In the genomic region with DNA sequence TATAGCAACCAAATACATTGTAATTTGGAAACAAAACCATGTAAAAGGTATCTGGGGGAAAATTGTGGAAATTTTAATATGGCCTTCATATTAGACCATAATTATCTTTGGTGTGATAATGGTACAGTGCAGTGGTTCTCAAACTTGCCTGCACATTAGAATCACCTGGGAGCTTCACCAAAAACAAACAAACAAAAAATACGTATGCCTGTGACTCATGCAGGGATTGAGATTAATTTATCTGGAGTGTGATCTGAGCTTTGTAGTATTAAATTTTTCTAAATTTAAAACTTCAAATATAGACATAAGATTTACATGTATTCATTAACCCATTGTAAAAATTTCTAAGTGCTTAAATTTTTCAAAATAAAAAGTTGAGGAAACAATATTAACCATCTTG, we compare ENCODE assay signal across 29 cellular contexts. TPM values are rescaled to one million over a fixed set of nuclear protein-coding genes. Genes with fewer than 3 reads are reported as not detected.
DNase-seq lines count a peak whose midpoint lies in the region; ATAC-seq and TF ChIP-seq lines count a peak whose summit lies in the region.
"Had no signal": no experiment of that assay in that cellular context is flagged by ENCODE, and none has a peak within 500 bp of the region (broad histone marks: within the 10 kb centered on the region; RNA-seq: fewer than 3 reads in every experiment).

No MANE protein-coding gene starts in this region.

- H3K27me3 Mint-ChIP-seq in CD8-positive, alpha-beta memory T cell, result no peaks in the 10 kb centered on the region
- no peaks in the 10 kb centered on the region for H3K27me3 Mint-ChIP-seq in activated CD8-positive, alpha-beta T cell treated with anti-CD3 and anti-CD28 coated beads for 36 hours
- no peaks in the 10 kb centered on the region for H3K27me3 Mint-ChIP-seq in activated CD4-positive, alpha-beta memory T cell treated with anti-CD3 and anti-CD28 coated beads for 36 hours
- H3K27me3 Mint-ChIP-seq: activated naive CD8-positive, alpha-beta T cell treated with anti-CD3 and anti-CD28 coated beads, Interleukin-2, amount 10 ng/mL, durations not matched to agents 7 days and 5 days; activated T-cell treated with anti-CD3 and anti-CD28 coated beads, Interleukin-2, amount 50 U/mL, for 24 hours; stimulated activated memory B cell treated with anti-CD40 and anti-IgM and Interleukin-4, amounts not matched to agents 10 μg/mL and 1 μg/mL and 100 μg/mL, for 72 hours had no signal

- peak; percentile 49; the same call in 1 of the 2 replicates for ATAC-seq in PC-3
- no peak for ATAC-seq in activated CD8-positive, alpha-beta T cell treated with anti-CD3 and anti-CD28 coated beads for 36 hours
- ATAC-seq: heart left ventricle; lower lobe of right lung; stimulated activated memory B cell treated with anti-CD40 and anti-IgM and Interleukin-4, amounts not matched to agents 10 μg/mL and 1 μg/mL and 100 μg/mL, for 72 hours had no signal

- H3K4me3 Mint-ChIP-seq in CD8-positive, alpha-beta memory T cell, result no peak overlapping the region
- no peak overlapping the region for H3K4me3 Mint-ChIP-seq in activated CD8-positive, alpha-beta T cell treated with anti-CD3 and anti-CD28 coated beads for 36 hours
- H3K4me3 Mint-ChIP-seq in activated CD4-positive, alpha-beta memory T cell treated with anti-CD3 and anti-CD28 coated beads for 36 hours, result no peak overlapping the region
- H3K4me3 Mint-ChIP-seq: activated naive CD8-positive, alpha-beta T cell treated with anti-CD3 and anti-CD28 coated beads, Interleukin-2, amount 10 ng/mL, durations not matched to agents 7 days and 5 days; activated T-cell treated with anti-CD3 and anti-CD28 coated beads, Interleukin-2, amount 50 U/mL, for 24 hours; stimulated activated memory B cell treated with anti-CD40 and anti-IgM and Interleukin-4, amounts not matched to agents 10 μg/mL and 1 μg/mL and 100 μg/mL, for 72 hours; T-helper 1 cell treated with Interleukin-12 subunit alpha and Interleukin-12 subunit beta and Interleukin-4 antibody, amounts not matched to agents 30 μg/mL and 1 μg/mL, for 36 hours had no signal

- no peak overlapping the region for H3K27ac Mint-ChIP-seq in CD8-positive, alpha-beta memory T cell
- H3K27ac Mint-ChIP-seq in activated CD8-positive, alpha-beta T cell treated with anti-CD3 and anti-CD28 coated beads for 36 hours, result no peak overlapping the region
- no peak overlapping the region for H3K27ac Mint-ChIP-seq in activated CD4-positive, alpha-beta memory T cell treated with anti-CD3 and anti-CD28 coated beads for 36 hours
- H3K27ac Mint-ChIP-seq: activated naive CD8-positive, alpha-beta T cell treated with anti-CD3 and anti-CD28 coated beads, Interleukin-2, amount 10 ng/mL, durations not matched to agents 7 days and 5 days; activated T-cell treated with anti-CD3 and anti-CD28 coated beads, Interleukin-2, amount 50 U/mL, for 24 hours; stimulated activated memory B cell treated with anti-CD40 and anti-IgM and Interleukin-4, amounts not matched to agents 10 μg/mL and 1 μg/mL and 100 μg/mL, for 72 hours; T-helper 1 cell treated with Interleukin-12 subunit alpha and Interleukin-12 subunit beta and Interleukin-4 antibody, amounts not matched to agents 30 μg/mL and 1 μg/mL, for 36 hours had no signal

- no peaks in the 10 kb centered on the region for H3K27me3 ChIP-seq in CD8-positive, alpha-beta memory T cell (ENCODE audit: insufficient read depth, low read length, poor library complexity, severe bottlenecking)
- H3K27me3 ChIP-seq in PC-3 (ENCODE audit: low read length) (no peaks in the 10 kb centered on the region), osteoblast (ENCODE audit: insufficient read depth, low read length) (no peaks in the 10 kb centered on the region)
- H3K27me3 ChIP-seq: BLaER1, dorsolateral prefrontal cortex, heart left ventricle, sigmoid colon, upper lobe of left lung had no signal

- H3K9ac ChIP-seq in PC-3 (ENCODE audit: low read length), result no peak overlapping the region
- H3K9ac ChIP-seq: BLaER1 had no signal

- no peaks in the 10 kb centered on the region for H3K9me3 Mint-ChIP-seq in CD8-positive, alpha-beta memory T cell
- no peaks in the 10 kb centered on the region for H3K9me3 Mint-ChIP-seq in activated CD8-positive, alpha-beta T cell treated with anti-CD3 and anti-CD28 coated beads for 36 hours
- H3K9me3 Mint-ChIP-seq in activated CD4-positive, alpha-beta memory T cell treated with anti-CD3 and anti-CD28 coated beads for 36 hours, result no peaks in the 10 kb centered on the region
- H3K9me3 Mint-ChIP-seq: activated T-cell treated with anti-CD3 and anti-CD28 coated beads, Interleukin-2, amount 50 U/mL, for 24 hours; stimulated activated memory B cell treated with anti-CD40 and anti-IgM and Interleukin-4, amounts not matched to agents 10 μg/mL and 1 μg/mL and 100 μg/mL, for 72 hours; T-helper 1 cell treated with Interleukin-12 subunit alpha and Interleukin-12 subunit beta and Interleukin-4 antibody, amounts not matched to agents 30 μg/mL and 1 μg/mL, for 36 hours had no signal

- no peaks in the 10 kb centered on the region for H3K36me3 ChIP-seq in CD8-positive, alpha-beta memory T cell (ENCODE audit: insufficient read depth, low read length)
- H3K36me3 ChIP-seq in PC-3 (ENCODE audit: low read depth, low read length) (no peaks in the 10 kb centered on the region), osteoblast (ENCODE audit: insufficient read depth, low read length) (no peaks in the 10 kb centered on the region)
- H3K36me3 ChIP-seq: BLaER1, heart left ventricle, lower lobe of right lung, prostate gland, sigmoid colon, upper lobe of left lung had no signal

- no peaks in the 10 kb centered on the region for H3F3A ChIP-seq in PC-3 (ENCODE audit: low read length, unreplicated experiment)

- no peak for DNase-seq in CD8-positive, alpha-beta memory T cell
- DNase-seq in PC-3 (peak; percentile 43), epithelial cell of esophagus (ENCODE audit: low read depth) (peak; percentile 43), osteoblast (ENCODE audit: insufficient read length, low spot score, missing footprints) (no peak), activated T-cell treated with anti-CD3 and anti-CD28 coated beads for 4 hours (no peak), CD1c-positive myeloid dendritic cell (ENCODE audit: extremely low spot score) (no peak)
- DNase-seq in activated CD8-positive, alpha-beta T cell treated with anti-CD3 and anti-CD28 coated beads for 36 hours, result no peak
- DNase-seq in activated CD4-positive, alpha-beta memory T cell treated with anti-CD3 and anti-CD28 coated beads for 36 hours, result no peak
- DNase-seq: activated CD4-positive, CD25-positive, alpha-beta regulatory T cell treated with anti-CD3 and anti-CD28 coated beads, Interleukin-2, amount 50 U/mL, for 72 hours; activated gamma-delta T cell; activated naive CD8-positive, alpha-beta T cell treated with anti-CD3 and anti-CD28 coated beads, Interleukin-2, amount 10 ng/mL, durations not matched to agents 7 days and 5 days; activated T-cell treated with anti-CD3 and anti-CD28 coated beads, Interleukin-2, amount 50 U/mL, for 24 hours; cerebellar nuclear complex; COR-L47; dorsolateral prefrontal cortex; heart left ventricle; kidney glomerular epithelial cell; lower lobe of right lung; NCI-H1092 treated with DMSO at 0.1 percent for 48 hours; NCI-H1930; NCI-H69; sigmoid colon; stimulated activated CD4-positive, alpha-beta T cell treated with anti-CD3 and anti-CD28 coated beads, Interleukin-4, amount 100 ng/mL, for 4 hours; substantia nigra; upper lobe of left lung had no signal

- H3K9me3 ChIP-seq in CD8-positive, alpha-beta memory T cell (ENCODE audit: low read length), result no peaks in the 10 kb centered on the region
- H3K9me3 ChIP-seq in PC-3 (ENCODE audit: low read length) (no peaks in the 10 kb centered on the region), osteoblast (ENCODE audit: low read depth, low read length) (no peaks in the 10 kb centered on the region)
- H3K9me3 ChIP-seq: heart left ventricle, lower lobe of right lung, prostate gland, sigmoid colon, upper lobe of left lung had no signal

- H3K4me3 ChIP-seq in CD8-positive, alpha-beta memory T cell (ENCODE audit: low read length), result no peak overlapping the region
- H3K4me3 ChIP-seq in PC-3 (ENCODE audit: low read length) (no peak overlapping the region), epithelial cell of esophagus (ENCODE audit: low read length) (no peak overlapping the region), osteoblast (ENCODE audit: insufficient read depth, low read length) (no peak overlapping the region)
- H3K4me3 ChIP-seq: BLaER1, dorsolateral prefrontal cortex, heart left ventricle, lower lobe of right lung, prostate gland, sigmoid colon, upper lobe of left lung had no signal

- TF ChIP-seq CTCF in PC-3 (conservative IDR thresholded peaks at IDR 0.05; ENCODE audit: low read depth, low read length), result no peak
- no peak for TF ChIP-seq CTCF in epithelial cell of esophagus (IDR thresholded peaks at IDR 0.05; ENCODE audit: insufficient read depth, low read depth, low read length, missing control alignments)
- TF ChIP-seq CTCF in osteoblast (IDR thresholded peaks at IDR 0.05; ENCODE audit: extremely low read depth, low read depth, low read length), result no peak
- TF ChIP-seq CTCF in activated CD8-positive, alpha-beta T cell treated with anti-CD3 and anti-CD28 coated beads for 36 hours (IDR thresholded peaks at IDR 0.05), result no peak

- POLR2A ChIA-PET in CD8-positive, alpha-beta memory T cell (lab: Charles Lee), result no interaction called here
- POLR2A ChIA-PET in PC-3 (lab: Charles Lee; ENCODE audit: unreplicated experiment), result no interaction called here
- POLR2A ChIA-PET in activated CD8-positive, alpha-beta T cell treated with anti-CD3 and anti-CD28 coated beads for 36 hours (lab: Charles Lee), result no interaction called here
- POLR2A ChIA-PET in activated CD4-positive, alpha-beta memory T cell treated with anti-CD3 and anti-CD28 coated beads for 36 hours (lab: Charles Lee), result interaction anchor here (1.4 kb wide), 1 partner anchor 17 kb away, joined by 3 read pairs; no protein-coding TSS in a partner anchor

- CTCF ChIA-PET in CD8-positive, alpha-beta memory T cell (lab: Charles Lee), result no interaction called here
- CTCF ChIA-PET in PC-3 (lab: Charles Lee), result no interaction called here
- CTCF ChIA-PET in activated CD8-positive, alpha-beta T cell treated with anti-CD3 and anti-CD28 coated beads for 36 hours (lab: Charles Lee), result interaction anchor here (1.3 to 2.5 kb wide), 2 partner anchors 21 to 52 kb away, joined by 3 to 6 read pairs; no protein-coding TSS in a partner anchor
- CTCF ChIA-PET in activated CD4-positive, alpha-beta memory T cell treated with anti-CD3 and anti-CD28 coated beads for 36 hours (lab: Charles Lee), result no interaction called here

- H3K79me2 ChIP-seq in PC-3 (ENCODE audit: low read length) (peaks cover 7% of the 10 kb centered on the region; the same call in 1 of the 2 replicates), osteoblast (ENCODE audit: insufficient read depth, low read length) (peaks cover 82% of the 10 kb centered on the region)

- no peaks in the 10 kb centered on the region for H3K9me2 ChIP-seq in PC-3 (replicated peaks; ENCODE audit: low read length)

- peak overlapping the region; percentile 5 for H3K27ac ChIP-seq in CD8-positive, alpha-beta memory T cell (ENCODE audit: low read depth, low read length)
- H3K27ac ChIP-seq in PC-3 (ENCODE audit: low read length) (peak overlapping the region; percentile 40), osteoblast (ENCODE audit: low read depth, low read length) (peak overlapping the region; percentile 79)
- H3K27ac ChIP-seq: BLaER1, dorsolateral prefrontal cortex, prostate gland had no signal

- H3K4me2 ChIP-seq in PC-3 (ENCODE audit: low read length), result peak overlapping the region; percentile 41
- H3K4me2 ChIP-seq in osteoblast (ENCODE audit: insufficient read depth, low read length), result no peak overlapping the region
- H3K4me2 ChIP-seq: BLaER1 had no signal

- H4K20me1 ChIP-seq in PC-3 (ENCODE audit: low read length) (no peaks in the 10 kb centered on the region), osteoblast (ENCODE audit: insufficient read depth, low read length) (no peaks in the 10 kb centered on the region)
- H4K20me1 ChIP-seq: BLaER1 had no signal

- intact Hi-C loops in PC-3 (cut with micrococcal nuclease), result loop anchor here (10.0 kb wide), 1 partner anchor 184 kb away; no protein-coding TSS in a partner anchor
- intact Hi-C loops in activated CD8-positive, alpha-beta T cell treated with anti-CD3 and anti-CD28 coated beads for 36 hours (cut with micrococcal nuclease), result no loop called here
- intact Hi-C loops in activated CD4-positive, alpha-beta memory T cell treated with anti-CD3 and anti-CD28 coated beads for 36 hours (cut with micrococcal nuclease), result loop anchor here (10.0 kb wide), 1 partner anchor 1024 kb away; no protein-coding TSS in a partner anchor

- BruUV-seq in PC-3 (replicated peaks; lab: Mats Ljungman, UMichigan), result no TSS peak

- H2AFZ ChIP-seq in PC-3 (ENCODE audit: low read length), result no peak overlapping the region
- H2AFZ ChIP-seq in osteoblast (ENCODE audit: low read length), result no peak overlapping the region

- peaks cover 3% of the 10 kb centered on the region for H3K4me1 ChIP-seq in CD8-positive, alpha-beta memory T cell (ENCODE audit: insufficient read depth, low read length)
- H3K4me1 ChIP-seq in PC-3 (ENCODE audit: insufficient read depth, low read length) (peaks cover 40% of the 10 kb centered on the region), osteoblast (ENCODE audit: insufficient read depth, low read length) (peaks cover 66% of the 10 kb centered on the region)
- H3K4me1 ChIP-seq: prostate gland had no signal

- peaks cover 0 to 1% (median 0%) of the 10 kb centered on the region in 3 donors for H3K36me3 Mint-ChIP-seq in CD8-positive, alpha-beta memory T cell
- no peaks in the 10 kb centered on the region for H3K36me3 Mint-ChIP-seq in activated CD8-positive, alpha-beta T cell treated with anti-CD3 and anti-CD28 coated beads for 36 hours (ENCODE audit: low read depth)
- no peaks in the 10 kb centered on the region for H3K36me3 Mint-ChIP-seq in activated CD4-positive, alpha-beta memory T cell treated with anti-CD3 and anti-CD28 coated beads for 36 hours
- H3K36me3 Mint-ChIP-seq: stimulated activated memory B cell treated with anti-CD40 and anti-IgM and Interleukin-4, amounts not matched to agents 10 μg/mL and 1 μg/mL and 100 μg/mL, for 72 hours had no signal

- H3K4me1 Mint-ChIP-seq in CD8-positive, alpha-beta memory T cell, result peaks cover 18 to 48% (median 38%) of the 10 kb centered on the region in 3 donors
- peaks cover 32% of the 10 kb centered on the region for H3K4me1 Mint-ChIP-seq in activated CD8-positive, alpha-beta T cell treated with anti-CD3 and anti-CD28 coated beads for 36 hours (ENCODE audit: low read depth)
- H3K4me1 Mint-ChIP-seq in activated CD4-positive, alpha-beta memory T cell treated with anti-CD3 and anti-CD28 coated beads for 36 hours (ENCODE audit: low read depth), result peaks cover 17% of the 10 kb centered on the region

RNA-seq across cellular contexts. Expression of a gene that starts 31.5 kb away (rescaled TPM):
- total RNA-seq in CD8-positive, alpha-beta memory T cell, result 1 to 10 TPM; 6.5 to 7.2 TPM
- polyA plus RNA-seq in CD8-positive, alpha-beta memory T cell, result 5.8 TPM
- 4.1 and 5.9 TPM in 2 replicates for total RNA-seq in PC-3 (2014; rRNA removed)
- 16.8 and 21.0 TPM in 2 replicates for total RNA-seq in osteoblast
- 1 to 10 TPM; 8.2 to 9.6 TPM for total RNA-seq in activated CD8-positive, alpha-beta T cell treated with anti-CD3 and anti-CD28 coated beads for 36 hours
- 1 to 10 TPM; 7.0 to 9.2 TPM for total RNA-seq in activated CD4-positive, alpha-beta memory T cell treated with anti-CD3 and anti-CD28 coated beads for 36 hours

Comparison
In these comparisons a context has a peak if more than half of its experiments do, and no peak if none do; other contexts are left out.
1. DNase-seq: peak in PC-3 (single experiment) and epithelial cell of esophagus (single experiment); none in CD8-positive, alpha-beta memory T cell (0 of 5), osteoblast (single experiment), activated T-cell treated with anti-CD3 and anti-CD28 coated beads for 4 hours (single experiment), CD1c-positive myeloid dendritic cell (single experiment), activated CD8-positive, alpha-beta T cell treated with anti-CD3 and anti-CD28 coated beads for 36 hours (single experiment) and activated CD4-positive, alpha-beta memory T cell treated with anti-CD3 and anti-CD28 coated beads for 36 hours (single experiment).
2. H3K27ac ChIP-seq: peak in every context shown above with its lines; median percentile 79 in osteoblast; 40 in PC-3; 5 in CD8-positive, alpha-beta memory T cell.